In the genomic region with DNA sequence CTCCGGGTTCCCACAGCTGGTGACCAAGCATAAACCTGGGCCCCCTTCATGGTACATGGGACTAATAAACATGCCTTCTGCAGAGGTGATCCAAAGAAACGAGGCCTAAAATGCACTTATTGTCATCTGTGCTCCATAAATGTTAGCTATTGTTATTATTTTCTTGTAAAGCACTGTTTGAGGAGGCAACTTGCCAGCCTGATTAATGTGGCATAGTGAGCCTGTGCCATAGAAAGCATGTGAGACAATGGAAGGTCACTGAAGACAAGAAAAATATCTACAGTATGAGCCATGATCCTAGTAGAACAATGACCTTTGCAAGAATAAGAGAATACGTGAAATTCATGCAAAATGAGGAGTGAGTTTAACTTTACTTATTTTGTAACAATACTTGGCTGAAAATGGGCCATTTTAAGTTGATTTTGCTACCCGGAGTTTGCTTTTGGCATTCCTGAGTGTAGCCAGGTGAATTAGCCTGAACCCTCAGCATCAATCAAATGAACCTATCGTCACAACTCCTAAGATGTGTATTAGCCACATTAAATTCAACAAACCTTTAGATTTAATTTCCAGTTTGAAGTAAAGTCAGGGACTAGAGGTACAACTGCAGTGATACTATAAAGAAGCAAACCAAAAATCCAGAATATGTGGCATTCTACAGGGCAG, we compare ENCODE assay signal across 24 cellular contexts. TPM values are rescaled to one million over a fixed set of nuclear protein-coding genes. Genes with fewer than 3 reads are reported as not detected.
DNase-seq lines count a peak whose midpoint lies in the region; ATAC-seq, FAIRE-seq and TF ChIP-seq lines count a peak whose summit lies in the region.
"Had no signal": no experiment of that assay in that cellular context is flagged by ENCODE, and none has a peak within 500 bp of the region (broad histone marks: within the 10 kb centered on the region; RNA-seq: fewer than 3 reads in every experiment).

No MANE protein-coding gene starts in this region.

- 55 to 65% (median 58%) methylated on average over 5 of the region's 5 CpGs for WGBS in adrenal gland, 4 donors

- H3K27ac ChIP-seq in adrenal gland: no peak overlapping the region
- H3K27ac ChIP-seq in tibial artery: no peak overlapping the region
- no peak overlapping the region for H3K27ac ChIP-seq in ascending aorta
- H3K27ac ChIP-seq: GM23248 had no signal

- H3K4me1 ChIP-seq in adrenal gland (replicated peaks in 1 of 2) (peaks cover 3 to 9% of the 10 kb centered on the region in 2 donors), tibial artery (no peaks in the 10 kb centered on the region), ascending aorta (no peaks in the 10 kb centered on the region)

- intact Hi-C loops in adrenal gland (cut with DNase I) (no loop called here), tibial artery (cut with DNase I; ENCODE audit: low total_unique reads) (no loop called here), ascending aorta (cut with DNase I) (no loop called here)

- TF ChIP-seq POLR2A in adrenal gland (IDR thresholded peaks at IDR 0.05): no peak

- H3K36me3 Mint-ChIP-seq in stimulated activated effector memory CD8-positive, alpha-beta T cell treated with anti-CD3 and anti-CD28 coated beads, Interleukin-12 subunit alpha, Interleukin-12 subunit beta, amount 100 ng/mL, for 72 hours: no peaks in the 10 kb centered on the region

- H3K9me3 Mint-ChIP-seq in stimulated activated effector memory CD8-positive, alpha-beta T cell treated with anti-CD3 and anti-CD28 coated beads, Interleukin-12 subunit alpha, Interleukin-12 subunit beta, amount 100 ng/mL, for 72 hours: no peaks in the 10 kb centered on the region

- H3K9me3 ChIP-seq in adrenal gland (replicated peaks in 1 of 3) (no peaks in the 10 kb centered on the region), tibial artery (no peaks in the 10 kb centered on the region), ascending aorta (no peaks in the 10 kb centered on the region)

- no peak overlapping the region for H3K27ac Mint-ChIP-seq in stimulated activated effector memory CD8-positive, alpha-beta T cell treated with anti-CD3 and anti-CD28 coated beads, Interleukin-12 subunit alpha, Interleukin-12 subunit beta, amount 100 ng/mL, for 72 hours
- H3K27ac Mint-ChIP-seq: IgD-negative memory B cell had no signal

- TF ChIP-seq CTCF in adrenal gland (IDR thresholded peaks at IDR 0.05): no peak
- TF ChIP-seq CTCF in fibroblast of pulmonary artery (IDR thresholded peaks at IDR 0.05; ENCODE audit: low read length, missing control alignments): no peak
- no peak for TF ChIP-seq CTCF in tibial artery (IDR thresholded peaks at IDR 0.05)
- TF ChIP-seq CTCF in ascending aorta (IDR thresholded peaks at IDR 0.05): no peak

- H3K36me3 ChIP-seq in adrenal gland (replicated peaks in 1 of 2) (no peaks in the 10 kb centered on the region), tibial artery (no peaks in the 10 kb centered on the region), ascending aorta (no peaks in the 10 kb centered on the region)

- no peak overlapping the region for H3K4me3 Mint-ChIP-seq in stimulated activated effector memory CD8-positive, alpha-beta T cell treated with anti-CD3 and anti-CD28 coated beads, Interleukin-12 subunit alpha, Interleukin-12 subunit beta, amount 100 ng/mL, for 72 hours
- H3K4me3 Mint-ChIP-seq: IgD-negative memory B cell had no signal

- H3K4me3 ChIP-seq in adrenal gland: no peak overlapping the region
- H3K4me3 ChIP-seq in fibroblast of pulmonary artery (replicated peaks; ENCODE audit: low read depth, low read length): no peak overlapping the region
- no peak overlapping the region for H3K4me3 ChIP-seq in tibial artery
- H3K4me3 ChIP-seq in ascending aorta: no peak overlapping the region
- H3K4me3 ChIP-seq: GM23248 had no signal

- peak; percentile 8 for FAIRE-seq in GM19239 (lab: Jason Lieb, UNC)
- FAIRE-seq: A204.1, GM12891, GM18507 had no signal

- H3K4me1 Mint-ChIP-seq in stimulated activated effector memory CD8-positive, alpha-beta T cell treated with anti-CD3 and anti-CD28 coated beads, Interleukin-12 subunit alpha, Interleukin-12 subunit beta, amount 100 ng/mL, for 72 hours: no peaks in the 10 kb centered on the region

- H3K27me3 ChIP-seq in adrenal gland: no peaks in the 10 kb centered on the region
- no peaks in the 10 kb centered on the region for H3K27me3 ChIP-seq in tibial artery
- H3K27me3 ChIP-seq in ascending aorta: no peaks in the 10 kb centered on the region

- ATAC-seq in stimulated activated effector memory CD8-positive, alpha-beta T cell treated with anti-CD3 and anti-CD28 coated beads, Interleukin-12 subunit alpha, Interleukin-12 subunit beta, amount 100 ng/mL, for 72 hours: no peak

- DNase-seq in GM19239 (ENCODE audit: insufficient read length, low spot score) (no peak), adrenal gland (peak; percentile 48 to 71 (median 58)), fibroblast of pulmonary artery (ENCODE audit: low read depth) (peak; percentile 44), pons (ENCODE audit: low spot score) (peak; percentile 72), tibial artery (no peak), ascending aorta (ENCODE audit: low spot score in 2 of 2) (no peak)
- no peak for DNase-seq in activated CD4-positive, CD25-positive, alpha-beta regulatory T cell treated with anti-CD3 and anti-CD28 coated beads, Interleukin-2, amount 50 U/mL, for 72 hours
- DNase-seq in stimulated activated effector memory CD8-positive, alpha-beta T cell treated with anti-CD3 and anti-CD28 coated beads, Interleukin-12 subunit alpha, Interleukin-12 subunit beta, amount 100 ng/mL, for 72 hours (ENCODE audit: low spot score in 2 of 2): no peak
- DNase-seq: C1 segment of cervical spinal cord, DND-41, GDM1, GM23248, HCEC 1CT, Kasumi-1, NCI-H1417, NCI-H187 treated with DMSO at 0.1 percent for 48 hours, NCI-H2171, NCI-H446, NCI-H69 had no signal

RNA-seq across cellular contexts. Expression of a gene that starts 52.2 kb away (rescaled TPM):
- total RNA-seq in adrenal gland (100 to 1,000 TPM in 1 of 8 donors, 10 to 100 TPM in 7; 24.9 to 170 (median 70.6) TPM), ascending aorta (48.1 TPM)
- 10 to 100 TPM; 10.8 to 24.6 (median 13.3) TPM for polyA plus RNA-seq in adrenal gland
- total RNA-seq: HT-29 had no signal

Comparison
In these comparisons a context has a peak if more than half of its experiments do, and no peak if none do; other contexts are left out.
1. DNase-seq: peak in adrenal gland (7 of 7), fibroblast of pulmonary artery (single experiment) and pons (single experiment); none in GM19239 (single experiment), activated CD4-positive, CD25-positive, alpha-beta regulatory T cell treated with anti-CD3 and anti-CD28 coated beads, Interleukin-2, amount 50 U/mL, for 72 hours (single experiment), tibial artery (0 of 2), stimulated activated effector memory CD8-positive, alpha-beta T cell treated with anti-CD3 and anti-CD28 coated beads, Interleukin-12 subunit alpha, Interleukin-12 subunit beta, amount 100 ng/mL, for 72 hours (0 of 2) and ascending aorta (0 of 2).